Comparison of ENCODE assay signal across 33 cellular contexts in genomic region chr2:65473045-65473444, GRCh38.
"Had no signal": no experiment of that assay in that cellular context is flagged by ENCODE, and none has a peak within 500 bp of the region (broad histone marks: within the 10 kb centered on the region; RNA-seq: fewer than 3 reads in every experiment).

No MANE protein-coding gene starts in this region.

- H3K9me3 ChIP-seq: MG63 had no signal

- H3K4me2 ChIP-seq: KMS-11 had no signal

- H3K4me3 ChIP-seq: MG63 had no signal

- H3K36me3 ChIP-seq: MG63 had no signal

- H3K27ac ChIP-seq: KMS-11 had no signal

- H3K9ac ChIP-seq: KMS-11 had no signal

- DNase-seq: Karpas-422, Kasumi-1, MG63, MM.1S, MV-4-11, NCI-H1048, NCI-H1092, NCI-H1092 treated with DMSO at 0.1 percent for 48 hours, NCI-H1105, NCI-H1105 treated with DMSO at 0.1 percent for 48 hours, NCI-H1417 treated with DMSO at 0.1 percent for 48 hours, NCI-H1436, NCI-H1436 treated with DMSO at 0.1 percent for 48 hours, NCI-H146, NCI-H1694, NCI-H1694 treated with DMSO at 0.1 percent for 48 hours, NCI-H187, NCI-H187 treated with DMSO at 0.1 percent for 48 hours, NCI-H1930, NCI-H2029, NCI-H2029 treated with DMSO at 0.1 percent for 48 hours, NCI-H2081, NCI-H2081 treated with DMSO at 0.1 percent for 48 hours, NCI-H2107, NCI-H2171, NCI-H2171 treated with DMSO at 0.1 percent for 48 hours, NCI-H2227 treated with DMSO at 0.1 percent for 48 hours, NCI-H226, NCI-H345, NCI-H446, NCI-H446 treated with DMSO at 0.1 percent for 48 hours, NCI-H510A had no signal

- H3K27me3 ChIP-seq: MG63 had no signal
